In the genomic region with DNA sequence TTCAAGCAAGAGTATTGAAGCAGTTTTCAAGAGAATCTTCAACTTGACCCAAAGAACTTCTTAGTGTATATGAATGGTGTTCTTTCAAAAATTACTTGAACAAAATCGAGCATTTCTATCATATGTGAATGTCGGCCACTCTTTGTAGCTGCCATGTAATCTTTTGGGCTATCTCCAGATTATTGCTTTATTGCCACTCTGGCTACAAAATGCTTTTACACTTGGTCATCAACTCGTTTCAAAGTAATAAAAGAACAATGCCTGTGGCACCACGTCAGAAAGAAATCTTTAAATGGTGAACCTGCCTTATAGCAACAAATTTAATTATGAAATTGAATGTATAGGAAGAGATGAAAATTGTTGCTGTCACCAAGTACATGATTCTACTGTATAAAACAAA, we compare ENCODE assay signal across 22 cellular contexts.
DNase-seq lines count a peak whose midpoint lies in the region; ATAC-seq and TF ChIP-seq lines count a peak whose summit lies in the region.
"Had no signal": no experiment of that assay in that cellular context is flagged by ENCODE, and none has a peak within 500 bp of the region (broad histone marks: within the 10 kb centered on the region; RNA-seq: fewer than 3 reads in every experiment).

No MANE protein-coding gene starts in this region.

- no peaks in the 10 kb centered on the region for H4K20me1 ChIP-seq in hepatocyte (ENCODE audit: insufficient read depth, poor library complexity, severe bottlenecking)
- H4K20me1 ChIP-seq: BLaER1 treated with 17β-estradiol and CSF1 and Interleukin-3, amounts not matched to agents 10 nM and 100 nM had no signal

- H3K27me3 ChIP-seq in Caco-2 (replicated peaks; ENCODE audit: control insufficient read depth, insufficient read depth, low read length) (no peaks in the 10 kb centered on the region), hepatocyte (no peaks in the 10 kb centered on the region)
- H3K27me3 ChIP-seq: BLaER1 treated with 17β-estradiol and CSF1 and Interleukin-3, amounts not matched to agents 10 nM and 100 nM had no signal

- intact Hi-C loops in Caco-2 (cut with micrococcal nuclease; ENCODE audit: unreplicated experiment) (no loop called here), mucosa of descending colon (cut with DNase I, micrococcal nuclease) (no loop called here)

- H3K79me2 ChIP-seq in hepatocyte = no peaks in the 10 kb centered on the region

- WGBS in hepatocyte (ENCODE audit: low lambda C conversion rate, missing lambda C conversion rate) = 51% methylated on average over 4 of the region's 4 CpGs

- ATAC-seq in mucosa of descending colon (peak; percentile 84), HG03442 (IDR thresholded peaks at IDR 0.05; ENCODE audit: unreplicated experiment) (no peak), HG03469 (IDR thresholded peaks at IDR 0.05; ENCODE audit: unreplicated experiment) (no peak), HG03342 (IDR thresholded peaks at IDR 0.05; ENCODE audit: unreplicated experiment) (no peak)
- ATAC-seq: A549; CD8-positive, alpha-beta T cell; GM12878 had no signal

- H2AFZ ChIP-seq in hepatocyte = no peak overlapping the region

- H3K9me3 Mint-ChIP-seq in Caco-2 (ENCODE audit: unreplicated experiment) = peaks cover under 1% of the 10 kb centered on the region
- H3K9me3 Mint-ChIP-seq: CD8-positive, alpha-beta T cell had no signal

- TF ChIP-seq CTCF in Caco-2 (IDR thresholded peaks at IDR 0.05; ENCODE audit: insufficient read depth in 1 of 2, low read depth in 1 of 2, low read length in 1 of 2, severe bottlenecking in 1 of 2, unreplicated experiment in 1 of 2) (no peak), hepatocyte (IDR thresholded peaks at IDR 0.05; ENCODE audit: poor library complexity) (no peak), mucosa of descending colon (IDR thresholded peaks at IDR 0.05) (no peak)

- H3K36me3 Mint-ChIP-seq in Caco-2 (ENCODE audit: insufficient read depth, unreplicated experiment) = no peaks in the 10 kb centered on the region
- H3K36me3 Mint-ChIP-seq: CD8-positive, alpha-beta T cell had no signal

- H3K27me3 Mint-ChIP-seq in Caco-2 (ENCODE audit: insufficient read depth, unreplicated experiment) = no peaks in the 10 kb centered on the region
- H3K27me3 Mint-ChIP-seq: B cell; CD4-positive, alpha-beta T cell had no signal

- no peak overlapping the region for H3K4me3 ChIP-seq in Caco-2 (ENCODE audit: low read depth, low read length)
- H3K4me3 ChIP-seq in hepatocyte = no peak overlapping the region
- no peak overlapping the region for H3K4me3 ChIP-seq in mucosa of descending colon
- H3K4me3 ChIP-seq: A549; BLaER1 treated with 17β-estradiol and CSF1 and Interleukin-3, amounts not matched to agents 10 nM and 100 nM; GM12878 had no signal

- POLR2A ChIA-PET in Caco-2 (lab: Charles Lee) = no interaction called here

- DNase-seq in Caco-2 (no peak), hepatocyte (ENCODE audit: low spot score) (peak; percentile 19), mucosa of descending colon (peak in 1 of 3 donors; percentile 32)
- DNase-seq: AML-193; CD4-positive, alpha-beta T cell; CD8-positive, alpha-beta T cell; DMS 273 treated with DMSO at 0.1 percent for 48 hours; DMS153; DMS53; DMS79; DND-41; EL; GDM1 had no signal

- no peaks in the 10 kb centered on the region for H3K9me2 ChIP-seq in hepatocyte (replicated peaks; ENCODE audit: insufficient read depth)

- no TSS peak for BruUV-seq in Caco-2 (replicated peaks; lab: Mats Ljungman, UMichigan)

- H3K27ac Mint-ChIP-seq in Caco-2 (ENCODE audit: unreplicated experiment) = peak overlapping the region; percentile 63
- H3K27ac Mint-ChIP-seq: B cell; CD4-positive, alpha-beta T cell; CD8-positive, alpha-beta T cell had no signal

- H3K4me1 ChIP-seq in Caco-2 (no peaks in the 10 kb centered on the region), hepatocyte (ENCODE audit: insufficient read depth) (no peaks in the 10 kb centered on the region), mucosa of descending colon (ENCODE audit: low read depth) (no peaks in the 10 kb centered on the region)
- H3K4me1 ChIP-seq: A549; BLaER1 treated with 17β-estradiol and CSF1 and Interleukin-3, amounts not matched to agents 10 nM and 100 nM had no signal

- CTCF ChIA-PET in Caco-2 (lab: Charles Lee) = no interaction called here

- H3K36me3 ChIP-seq in Caco-2 (ENCODE audit: control insufficient read depth, insufficient read depth, low read length) (no peaks in the 10 kb centered on the region), hepatocyte (replicated peaks; ENCODE audit: insufficient read depth, low read depth) (no peaks in the 10 kb centered on the region), mucosa of descending colon (ENCODE audit: low read depth) (no peaks in the 10 kb centered on the region)
- H3K36me3 ChIP-seq: BLaER1 treated with 17β-estradiol and CSF1 and Interleukin-3, amounts not matched to agents 10 nM and 100 nM had no signal

- H3K4me2 ChIP-seq in hepatocyte = no peak overlapping the region
- H3K4me2 ChIP-seq: A549; BLaER1 treated with 17β-estradiol and CSF1 and Interleukin-3, amounts not matched to agents 10 nM and 100 nM had no signal

- peak overlapping the region; percentile 26 for H3K4me3 Mint-ChIP-seq in Caco-2 (ENCODE audit: unreplicated experiment)
- H3K4me3 Mint-ChIP-seq: B cell; CD4-positive, alpha-beta T cell; CD8-positive, alpha-beta T cell had no signal

- H3K9me3 ChIP-seq in Caco-2 = no peaks in the 10 kb centered on the region
- H3K9me3 ChIP-seq in hepatocyte (ENCODE audit: low read depth) = no peaks in the 10 kb centered on the region
- H3K9me3 ChIP-seq in mucosa of descending colon = no peaks in the 10 kb centered on the region
- H3K9me3 ChIP-seq: A549; BLaER1 treated with 17β-estradiol and CSF1 and Interleukin-3, amounts not matched to agents 10 nM and 100 nM had no signal

- peaks cover 6% of the 10 kb centered on the region for H3K4me1 Mint-ChIP-seq in Caco-2 (ENCODE audit: low read depth, unreplicated experiment)
- H3K4me1 Mint-ChIP-seq: B cell had no signal

- H3K27ac ChIP-seq in hepatocyte = peak overlapping the region; percentile 70
- H3K27ac ChIP-seq: 22Rv1; A549; BLaER1 treated with 17β-estradiol and CSF1 and Interleukin-3, amounts not matched to agents 10 nM and 100 nM; C4-2B had no signal
